19 cellular contexts compared by ENCODE assay signal in the genomic region with DNA sequence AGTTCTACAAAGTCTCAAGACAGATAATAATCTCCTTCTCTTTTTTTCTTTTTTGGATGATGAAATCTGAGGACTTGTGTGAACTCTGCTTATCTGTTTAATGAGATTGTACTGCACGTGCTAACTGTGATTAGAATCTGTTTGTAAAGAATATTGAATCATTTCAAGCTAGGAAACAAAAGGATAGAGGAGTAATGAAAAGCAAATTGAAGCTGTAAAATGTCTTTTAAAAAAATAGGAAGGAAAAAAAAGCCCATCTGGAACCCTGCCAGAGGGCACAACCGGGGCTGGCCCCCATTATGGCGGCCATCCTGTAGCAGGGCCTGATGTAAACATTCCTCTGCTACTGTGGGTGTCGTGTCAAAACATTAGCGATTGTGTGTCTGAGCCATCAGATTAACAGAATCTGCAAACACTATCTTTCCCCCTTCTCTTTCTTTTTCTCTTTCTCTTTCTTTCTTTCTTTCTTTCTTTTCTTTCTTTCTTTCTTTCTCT.
A peak's percentile ranks its signal among the peaks of the same experiment; 100 is the strongest.
DNase-seq lines count a peak whose midpoint lies in the region; ATAC-seq, FAIRE-seq and TF ChIP-seq lines count a peak whose summit lies in the region.
"Had no signal": no experiment of that assay in that cellular context is flagged by ENCODE, and none has a peak within 500 bp of the region (broad histone marks: within the 10 kb centered on the region; RNA-seq: fewer than 3 reads in every experiment).

No MANE protein-coding gene starts in this region.

- H3K36me3 ChIP-seq in heart right ventricle (peaks cover 0 to 14% (median 0%) of the 10 kb centered on the region in 9 donors), uterus (no peaks in the 10 kb centered on the region), pancreas (no peaks in the 10 kb centered on the region), Caco-2 (ENCODE audit: control insufficient read depth, insufficient read depth, low read length) (no peaks in the 10 kb centered on the region)

- H3K27me3 Mint-ChIP-seq in endothelial cell (ENCODE audit: unreplicated experiment) = peaks cover 30% of the 10 kb centered on the region
- H3K27me3 Mint-ChIP-seq in Caco-2 (ENCODE audit: insufficient read depth, unreplicated experiment) = no peaks in the 10 kb centered on the region

- no peak for TF ChIP-seq CTCF in heart right ventricle (IDR thresholded peaks at IDR 0.05)
- TF ChIP-seq CTCF in endothelial cell (IDR thresholded peaks at IDR 0.05; ENCODE audit: unreplicated experiment) = no peak
- TF ChIP-seq CTCF in uterus (IDR thresholded peaks at IDR 0.05) = no peak
- no peak for TF ChIP-seq CTCF in pancreas (IDR thresholded peaks at IDR 0.05)
- no peak for TF ChIP-seq CTCF in Caco-2 (IDR thresholded peaks at IDR 0.05; ENCODE audit: insufficient read depth in 1 of 2, low read depth in 1 of 2, low read length in 1 of 2, severe bottlenecking in 1 of 2, unreplicated experiment in 1 of 2)

- H3K36me3 Mint-ChIP-seq in endothelial cell (ENCODE audit: low read depth, unreplicated experiment) (peaks cover 52% of the 10 kb centered on the region), Caco-2 (ENCODE audit: insufficient read depth, unreplicated experiment) (no peaks in the 10 kb centered on the region)
- H3K36me3 Mint-ChIP-seq: activated naive CD8-positive, alpha-beta T cell treated with anti-CD3 and anti-CD28 coated beads, Interleukin-2, amount 10 ng/mL, durations not matched to agents 7 days and 5 days; CD4-positive, CD25-positive, alpha-beta regulatory T cell had no signal

- H3K27ac ChIP-seq in heart right ventricle (peak overlapping the region in 6 of 10 donors; percentile 37 to 86 (median 76)), uterus (peak overlapping the region; percentile 8 to 54), pancreas (no peak overlapping the region)

- H3K27me3 ChIP-seq in heart right ventricle (peaks cover 0 to 6% (median 0%) of the 10 kb centered on the region in 7 donors), uterus (no peaks in the 10 kb centered on the region), pancreas (no peaks in the 10 kb centered on the region), Caco-2 (replicated peaks; ENCODE audit: control insufficient read depth, insufficient read depth, low read length) (no peaks in the 10 kb centered on the region)

- ATAC-seq in heart right ventricle (no peak), Right ventricle myocardium superior (ENCODE audit: poor library complexity) (no peak), pancreas (no peak)
- ATAC-seq: PC-3, T-helper 17 cell had no signal

- POLR2A ChIA-PET in Caco-2 (lab: Charles Lee) = no interaction called here

- H3K4me1 ChIP-seq in heart right ventricle = peaks cover 0 to 82% (median 47%) of the 10 kb centered on the region in 9 donors
- H3K4me1 ChIP-seq in uterus = no peaks in the 10 kb centered on the region
- H3K4me1 ChIP-seq in pancreas = no peaks in the 10 kb centered on the region
- H3K4me1 ChIP-seq in Caco-2 = no peaks in the 10 kb centered on the region

- H3K4me3 ChIP-seq in heart right ventricle (no peak overlapping the region), uterus (no peak overlapping the region), pancreas (no peak overlapping the region), Caco-2 (ENCODE audit: low read depth, low read length) (no peak overlapping the region)

- H3K27ac Mint-ChIP-seq in endothelial cell (ENCODE audit: unreplicated experiment) (peak overlapping the region; percentile 69), Caco-2 (ENCODE audit: unreplicated experiment) (no peak overlapping the region)
- H3K27ac Mint-ChIP-seq: activated naive CD8-positive, alpha-beta T cell treated with anti-CD3 and anti-CD28 coated beads, Interleukin-2, amount 10 ng/mL, durations not matched to agents 7 days and 5 days; CD4-positive, CD25-positive, alpha-beta regulatory T cell; dendritic cell treated with granulocyte-macrophage colony-stimulating factor and Interleukin-4, amounts not matched to agents 40 ng/mL and 50 ng/mL, for 4 days; T-helper 17 cell had no signal

- 34 to 50% methylated on average over 5 of the region's 5 CpGs for WGBS in heart right ventricle, 2 donors
- 17 to 21% methylated on average over 5 of the region's 5 CpGs for WGBS in pancreas, 2 donors

- H3K9me3 Mint-ChIP-seq in endothelial cell (ENCODE audit: unreplicated experiment) (no peaks in the 10 kb centered on the region), Caco-2 (ENCODE audit: unreplicated experiment) (no peaks in the 10 kb centered on the region)
- H3K9me3 Mint-ChIP-seq: activated naive CD8-positive, alpha-beta T cell treated with anti-CD3 and anti-CD28 coated beads, Interleukin-2, amount 10 ng/mL, durations not matched to agents 7 days and 5 days; CD4-positive, CD25-positive, alpha-beta regulatory T cell; dendritic cell treated with granulocyte-macrophage colony-stimulating factor and Interleukin-4, amounts not matched to agents 40 ng/mL and 50 ng/mL, for 4 days had no signal

- H3K9me3 ChIP-seq in heart right ventricle (no peaks in the 10 kb centered on the region), uterus (no peaks in the 10 kb centered on the region), pancreas (no peaks in the 10 kb centered on the region), Caco-2 (no peaks in the 10 kb centered on the region)

- FAIRE-seq in urothelium cell line (lab: Jason Lieb, UNC) (no peak), pancreas (lab: Jason Lieb, UNC) (no peak)

- no TSS peak for BruUV-seq in Caco-2 (replicated peaks; lab: Mats Ljungman, UMichigan)

- no peak for TF ChIP-seq POLR2A in uterus (IDR thresholded peaks at IDR 0.05)

- H3K4me3 Mint-ChIP-seq in endothelial cell (ENCODE audit: unreplicated experiment) (peak overlapping the region; percentile 83), Caco-2 (ENCODE audit: unreplicated experiment) (no peak overlapping the region)
- H3K4me3 Mint-ChIP-seq: activated naive CD8-positive, alpha-beta T cell treated with anti-CD3 and anti-CD28 coated beads, Interleukin-2, amount 10 ng/mL, durations not matched to agents 7 days and 5 days; CD4-positive, CD25-positive, alpha-beta regulatory T cell; dendritic cell treated with granulocyte-macrophage colony-stimulating factor and Interleukin-4, amounts not matched to agents 40 ng/mL and 50 ng/mL, for 4 days; T-helper 17 cell had no signal

- CTCF ChIA-PET in Caco-2 (lab: Charles Lee) = no interaction called here

- DNase-seq in heart right ventricle (no peak), Right ventricle myocardium superior (no peak), NCI-H748 treated with DMSO at 0.1 percent for 48 hours (lab: John Stamatoyannopoulos, UW) (peak; percentile 22), endothelial cell (ENCODE audit: low spot score) (no peak), uterus (no peak), urothelium cell line (ENCODE audit: low spot score) (no peak), pancreas (no peak), Caco-2 (no peak)
- DNase-seq: activated CD4-positive, CD25-positive, alpha-beta regulatory T cell; activated naive CD8-positive, alpha-beta T cell treated with anti-CD3 and anti-CD28 coated beads, Interleukin-2, amount 10 ng/mL, durations not matched to agents 7 days and 5 days; CD4-positive, CD25-positive, alpha-beta regulatory T cell; DMS153; NCI-H1417; NCI-H526; PC-3; SIG-M5; stimulated activated CD4-positive, alpha-beta T cell treated with anti-CD3 and anti-CD28 coated beads, Interleukin-12 subunit alpha, Interleukin-12 subunit beta, amount 100 ng/mL, for 4 hours; T-helper 17 cell had no signal

- intact Hi-C loops in heart right ventricle (cut with DNase I) (no loop called here), Right ventricle myocardium superior (cut with DNase I) (no loop called here), uterus (cut with DNase I; ENCODE audit: low total_unique reads) (no loop called here), pancreas (cut with DNase I) (no loop called here), Caco-2 (cut with micrococcal nuclease; ENCODE audit: unreplicated experiment) (no loop called here)

- peaks cover 75% of the 10 kb centered on the region for H3K4me1 Mint-ChIP-seq in endothelial cell (ENCODE audit: unreplicated experiment)
- peaks cover 18% of the 10 kb centered on the region for H3K4me1 Mint-ChIP-seq in Caco-2 (ENCODE audit: low read depth, unreplicated experiment)

Comparison
In these comparisons a context has a peak if more than half of its experiments do, and no peak if none do; other contexts are left out.
1. H3K27ac ChIP-seq: peak in heart right ventricle (6 of 10) and uterus (2 of 2); none in pancreas (0 of 4).